ENCODE assay signal across 8 cellular contexts in the genomic region with DNA sequence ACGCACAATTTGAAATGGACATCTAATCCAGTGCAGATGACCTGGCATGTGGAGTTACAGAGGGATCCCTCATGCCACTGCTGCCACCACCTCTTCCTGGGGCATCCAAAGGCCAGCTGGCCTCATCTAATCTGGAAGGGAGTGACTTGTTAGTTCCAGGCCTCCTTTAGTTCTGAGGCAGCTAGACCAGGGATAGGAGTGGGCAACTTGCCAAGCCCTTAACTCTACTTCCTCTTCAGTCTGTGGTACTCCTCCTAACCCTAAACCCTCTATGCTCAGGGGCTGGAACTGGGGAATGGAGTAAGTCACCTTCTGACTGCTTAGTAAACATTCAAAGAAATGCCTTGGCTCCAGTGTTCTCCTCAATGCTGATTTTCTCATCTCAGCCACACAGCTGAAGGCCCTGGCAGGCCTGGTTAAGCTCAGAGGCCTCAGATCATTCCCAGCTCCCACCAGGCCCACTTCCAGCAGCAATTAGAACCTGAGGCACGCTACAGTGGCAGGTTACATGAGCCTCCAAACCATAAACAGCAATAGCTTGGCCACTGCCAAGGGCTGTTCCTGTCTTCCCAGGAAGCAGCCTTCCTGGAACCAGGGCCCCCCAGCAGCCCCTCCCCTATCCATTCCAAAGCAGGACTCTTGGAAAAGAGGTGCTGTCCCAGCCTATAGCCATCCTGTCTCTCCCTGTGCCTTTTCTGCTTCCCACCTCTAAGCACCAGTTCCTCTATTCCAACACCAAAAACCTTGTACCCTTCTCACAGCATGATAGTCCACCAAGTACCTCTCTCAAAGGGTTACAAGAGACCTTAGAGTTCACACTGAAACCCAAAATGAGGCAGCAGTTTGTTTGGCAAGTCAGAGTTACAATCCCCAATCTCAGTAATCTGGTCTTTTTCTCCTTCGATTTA. TPM values are rescaled to one million over a fixed set of nuclear protein-coding genes. Genes with fewer than 3 reads are reported as not detected.
DNase-seq lines count a peak whose midpoint lies in the region; ATAC-seq and TF ChIP-seq lines count a peak whose summit lies in the region.

No MANE protein-coding gene starts in this region.

- POLR2A ChIA-PET in activated CD4-positive, alpha-beta T cell treated with anti-CD3 and anti-CD28 coated beads for 36 hours (lab: Charles Lee), result interaction anchor here (0.6 kb wide), 2 partner anchors 83 to 775 kb away, joined by 3 to 4 read pairs; no protein-coding TSS in a partner anchor

- no peak overlapping the region for H3K9ac ChIP-seq in parathyroid adenoma

- no peaks in the 10 kb centered on the region for H3K27me3 ChIP-seq in parathyroid adenoma (ENCODE audit: control insufficient read depth, insufficient read depth, low read length)

- H3K4me2 ChIP-seq in parathyroid adenoma (ENCODE audit: low read length), result no peak overlapping the region

- H3K27ac ChIP-seq in parathyroid adenoma, result peak overlapping the region; percentile 53

- CTCF ChIA-PET in activated CD4-positive, alpha-beta T cell treated with anti-CD3 and anti-CD28 coated beads for 36 hours (lab: Charles Lee), result interaction anchor here (3.0 kb wide), 1 partner anchor 11 kb away, joined by 10 read pairs; no protein-coding TSS in a partner anchor

- H3K9me3 Mint-ChIP-seq in activated CD4-positive, alpha-beta T cell treated with anti-CD3 and anti-CD28 coated beads for 36 hours (ENCODE audit: low read depth), result no peaks in the 10 kb centered on the region

- no peak for ATAC-seq in activated CD4-positive, alpha-beta T cell treated with anti-CD3 and anti-CD28 coated beads for 36 hours
- no peak for ATAC-seq in T-helper 17 cell
- no peak for ATAC-seq in GM19035 (IDR thresholded peaks at IDR 0.05; ENCODE audit: unreplicated experiment)
- ATAC-seq in HG03139 (IDR thresholded peaks at IDR 0.05; ENCODE audit: unreplicated experiment), result no peak
- no peak for ATAC-seq in GM19452 (IDR thresholded peaks at IDR 0.05; ENCODE audit: unreplicated experiment)

- peaks cover 56% of the 10 kb centered on the region for H3K4me1 Mint-ChIP-seq in activated CD4-positive, alpha-beta T cell treated with anti-CD3 and anti-CD28 coated beads for 36 hours
- peaks cover 52% of the 10 kb centered on the region for H3K4me1 Mint-ChIP-seq in T-helper 17 cell

- no peak for DNase-seq in activated CD4-positive, alpha-beta T cell treated with anti-CD3 and anti-CD28 coated beads for 36 hours
- no peak for DNase-seq in activated CD4-positive, alpha-beta T cell treated with anti-CD3 and anti-CD28 coated beads for 4 hours
- DNase-seq in T-helper 17 cell, result no peak
- DNase-seq in fibroblast of mammary gland (ENCODE audit: low read depth), result peak; percentile 48

- intact Hi-C loops in activated CD4-positive, alpha-beta T cell treated with anti-CD3 and anti-CD28 coated beads for 36 hours (cut with DNase I, micrococcal nuclease), result loop anchor here (5.0 to 10.0 kb wide), 3 partner anchors 98 to 1065 kb away; partner anchors contain the start of genes DIAPH1 (in 2 of the 2), IK (in 1 of the 2) and NDUFA2 (in 1 of the 2)

- H3K9me3 ChIP-seq in T-helper 17 cell (ENCODE audit: control insufficient read depth, low read length, poor library complexity, severe bottlenecking) (no peaks in the 10 kb centered on the region), parathyroid adenoma (ENCODE audit: control insufficient read depth, low read length) (no peaks in the 10 kb centered on the region)

- H3K27ac Mint-ChIP-seq in activated CD4-positive, alpha-beta T cell treated with anti-CD3 and anti-CD28 coated beads for 36 hours, result peak overlapping the region; percentile 93
- peak overlapping the region; percentile 95 for H3K27ac Mint-ChIP-seq in T-helper 17 cell

- H2AFZ ChIP-seq in parathyroid adenoma, result no peak overlapping the region

- no peaks in the 10 kb centered on the region for H3K36me3 ChIP-seq in parathyroid adenoma (ENCODE audit: control insufficient read depth, insufficient read depth, low read length)

- H3K4me1 ChIP-seq in parathyroid adenoma, result peaks cover 10% of the 10 kb centered on the region

- H3K79me2 ChIP-seq in parathyroid adenoma, result peaks cover 4% of the 10 kb centered on the region

- peaks cover 53% of the 10 kb centered on the region for H3K36me3 Mint-ChIP-seq in activated CD4-positive, alpha-beta T cell treated with anti-CD3 and anti-CD28 coated beads for 36 hours (ENCODE audit: low read depth)
- H3K36me3 Mint-ChIP-seq in T-helper 17 cell (ENCODE audit: low read depth), result peaks cover 10% of the 10 kb centered on the region

- H3K27me3 Mint-ChIP-seq in activated CD4-positive, alpha-beta T cell treated with anti-CD3 and anti-CD28 coated beads for 36 hours, result no peaks in the 10 kb centered on the region
- no peaks in the 10 kb centered on the region for H3K27me3 Mint-ChIP-seq in T-helper 17 cell

- TF ChIP-seq CTCF in fibroblast of mammary gland (conservative IDR thresholded peaks at IDR 0.05; ENCODE audit: control insufficient read depth, insufficient read depth, low read depth, low read length) (no peak), parathyroid adenoma (IDR thresholded peaks at IDR 0.05) (no peak)

- H3K4me3 ChIP-seq in fibroblast of mammary gland (ENCODE audit: control insufficient read depth, low read depth, low read length) (no peak overlapping the region), parathyroid adenoma (ENCODE audit: low read depth, low read length) (no peak overlapping the region)

- peak overlapping the region; percentile 82 for H3K4me3 Mint-ChIP-seq in activated CD4-positive, alpha-beta T cell treated with anti-CD3 and anti-CD28 coated beads for 36 hours
- H3K4me3 Mint-ChIP-seq in T-helper 17 cell, result peak overlapping the region; percentile 89

RNA-seq across cellular contexts. Expression of gene EIF4EBP3, which starts 2.0 kb away (rescaled TPM):
- 10 to 100 TPM; 15.8 to 17.3 TPM for total RNA-seq in activated CD4-positive, alpha-beta T cell treated with anti-CD3 and anti-CD28 coated beads for 36 hours
- 10 to 100 TPM in 1 of 2 donors, 1 to 10 TPM in 1; 9.1 to 14.0 TPM for total RNA-seq in T-helper 17 cell

RNA-seq across cellular contexts. Expression of gene SRA1, which starts 7.8 kb away (rescaled TPM):
- 10 to 100 TPM; 33.2 to 47.3 TPM for total RNA-seq in activated CD4-positive, alpha-beta T cell treated with anti-CD3 and anti-CD28 coated beads for 36 hours
- 10 to 100 TPM; 29.9 to 33.2 TPM for total RNA-seq in T-helper 17 cell

RNA-seq across cellular contexts. Expression of gene APBB3, which starts 14.9 kb away (rescaled TPM):
- 10 to 100 TPM; 12.8 to 19.0 TPM for total RNA-seq in activated CD4-positive, alpha-beta T cell treated with anti-CD3 and anti-CD28 coated beads for 36 hours
- 10 to 100 TPM; 47.5 to 59.0 TPM for total RNA-seq in T-helper 17 cell

RNA-seq across cellular contexts. Expression of gene SLC35A4, which starts 15.1 kb away (rescaled TPM):
- 10 to 100 TPM; 61.8 to 65.4 TPM for total RNA-seq in activated CD4-positive, alpha-beta T cell treated with anti-CD3 and anti-CD28 coated beads for 36 hours
- 10 to 100 TPM; 43.2 to 45.0 TPM for total RNA-seq in T-helper 17 cell
